Comparison of ENCODE assay signal across 32 cellular contexts in the genomic region with DNA sequence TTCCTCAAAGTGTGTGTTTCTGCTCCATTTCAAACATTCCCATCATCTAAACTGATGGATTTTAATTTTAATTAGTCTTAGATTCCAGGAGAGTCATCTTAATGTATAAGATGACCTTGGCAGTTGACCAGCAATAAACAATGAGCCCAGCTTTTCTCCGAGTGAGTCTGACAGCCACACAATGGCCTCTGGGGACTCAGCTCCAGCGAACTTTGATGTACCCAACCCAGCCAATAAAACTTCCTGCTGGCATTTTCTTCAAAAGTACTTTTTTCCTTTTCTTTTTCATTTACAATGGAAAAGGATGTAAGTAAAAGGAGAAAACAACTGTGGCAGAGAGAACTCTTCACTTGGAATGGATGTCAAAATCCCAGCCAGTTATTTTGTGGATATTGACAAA.
"Had no signal": no experiment of that assay in that cellular context is flagged by ENCODE, and none has a peak within 500 bp of the region (broad histone marks: within the 10 kb centered on the region; RNA-seq: fewer than 3 reads in every experiment).

No MANE protein-coding gene starts in this region.

- H3K36me3 Mint-ChIP-seq: activated CD4-positive, alpha-beta memory T cell treated with anti-CD3 and anti-CD28 coated beads for 36 hours; activated CD8-positive, alpha-beta memory T cell treated with anti-CD3 and anti-CD28 coated beads, Interleukin-2, amount 10 ng/mL, durations not matched to agents 7 days and 5 days; activated naive CD4-positive, alpha-beta T cell treated with anti-CD3 and anti-CD28 coated beads, Interleukin-2, amount 50 U/mL, for 24 hours; activated naive CD8-positive, alpha-beta T cell treated with anti-CD3 and anti-CD28 coated beads for 36 hours had no signal

- H3K27me3 ChIP-seq: body of pancreas, colonic mucosa had no signal

- DNase-seq: activated CD4-positive, alpha-beta memory T cell treated with anti-CD3 and anti-CD28 coated beads for 36 hours; activated CD4-positive, alpha-beta T cell treated with anti-CD3 and anti-CD28 coated beads for 36 hours; activated CD4-positive, alpha-beta T cell treated with anti-CD3 and anti-CD28 coated beads, Interleukin-2, amount 10 ng/mL, durations not matched to agents 24 days and 14 days; activated CD4-positive, CD25-positive, alpha-beta regulatory T cell; activated CD4-positive, CD25-positive, alpha-beta regulatory T cell treated with anti-CD3 and anti-CD28 coated beads, Interleukin-2, amount 50 U/mL, for 72 hours; activated CD8-positive, alpha-beta memory T cell treated with anti-CD3 and anti-CD28 coated beads, Interleukin-2, amount 10 ng/mL, durations not matched to agents 7 days and 5 days; activated CD8-positive, alpha-beta memory T cell treated with anti-CD3 and anti-CD28 coated beads, Interleukin-2, amount 50 U/mL, for 4 hours; activated CD8-positive, alpha-beta T cell treated with anti-CD3 and anti-CD28 coated beads, Interleukin-2, amount 10 ng/mL, durations not matched to agents 7 days and 5 days; activated effector memory CD4-positive, alpha-beta T cell treated with anti-CD3 and anti-CD28 coated beads, Interleukin-2, amount 50 U/mL, for 16 hours; activated naive CD4-positive, alpha-beta T cell treated with anti-CD3 and anti-CD28 coated beads for 36 hours; activated naive CD8-positive, alpha-beta T cell treated with anti-CD3 and anti-CD28 coated beads for 36 hours; activated naive CD8-positive, alpha-beta T cell treated with anti-CD3 and anti-CD28 coated beads, Interleukin-2, amount 50 U/mL, for 24 hours; activated T-cell treated with anti-CD3 and anti-CD28 coated beads, Interleukin-2, amount 50 U/mL, for 1 hour; activated T-cell treated with anti-CD3 and anti-CD28 coated beads, Interleukin-2, amount 50 U/mL, for 48 hours; adrenal gland; amygdala; aorta; body of pancreas; caudate nucleus; colonic mucosa; effector CD8-positive, alpha-beta T cell; esophagus squamous epithelium; foreskin melanocyte; heart right ventricle; T-helper 2 cell had no signal

- ATAC-seq: activated CD4-positive, alpha-beta T cell treated with anti-CD3 and anti-CD28 coated beads for 36 hours; activated CD8-positive, alpha-beta memory T cell treated with anti-CD3 and anti-CD28 coated beads, Interleukin-2, amount 10 ng/mL, durations not matched to agents 7 days and 5 days; activated CD8-positive, alpha-beta T cell treated with anti-CD3 and anti-CD28 coated beads, Interleukin-2, amount 10 ng/mL, durations not matched to agents 7 days and 5 days; activated naive CD8-positive, alpha-beta T cell treated with anti-CD3 and anti-CD28 coated beads, Interleukin-2, amount 50 U/mL, for 24 hours; body of pancreas; gastroesophageal sphincter; heart right ventricle had no signal

- H3K4me3 ChIP-seq: adrenal gland, body of pancreas, colonic mucosa, esophagus squamous epithelium, gastroesophageal sphincter, heart right ventricle had no signal

- H3K27me3 Mint-ChIP-seq: activated CD4-positive, alpha-beta memory T cell treated with anti-CD3 and anti-CD28 coated beads for 36 hours; activated CD4-positive, alpha-beta T cell treated with anti-CD3 and anti-CD28 coated beads, Interleukin-2, amount 10 ng/mL, durations not matched to agents 24 days and 14 days; activated CD8-positive, alpha-beta memory T cell treated with anti-CD3 and anti-CD28 coated beads, Interleukin-2, amount 10 ng/mL, durations not matched to agents 7 days and 5 days; activated naive CD4-positive, alpha-beta T cell treated with anti-CD3 and anti-CD28 coated beads, Interleukin-2, amount 50 U/mL, for 24 hours; activated naive CD8-positive, alpha-beta T cell treated with anti-CD3 and anti-CD28 coated beads for 36 hours had no signal

- H3K4me1 ChIP-seq: adrenal gland, body of pancreas, colonic mucosa, gastroesophageal sphincter, heart right ventricle had no signal

- H3K27ac Mint-ChIP-seq: activated CD4-positive, alpha-beta memory T cell treated with anti-CD3 and anti-CD28 coated beads for 36 hours; activated CD4-positive, alpha-beta T cell treated with anti-CD3 and anti-CD28 coated beads for 36 hours; activated CD4-positive, alpha-beta T cell treated with anti-CD3 and anti-CD28 coated beads, Interleukin-2, amount 10 ng/mL, durations not matched to agents 24 days and 14 days; activated CD8-positive, alpha-beta memory T cell treated with anti-CD3 and anti-CD28 coated beads, Interleukin-2, amount 10 ng/mL, durations not matched to agents 7 days and 5 days; activated CD8-positive, alpha-beta T cell treated with anti-CD3 and anti-CD28 coated beads, Interleukin-2, amount 10 ng/mL, durations not matched to agents 7 days and 5 days; activated naive CD4-positive, alpha-beta T cell treated with anti-CD3 and anti-CD28 coated beads for 36 hours; activated naive CD4-positive, alpha-beta T cell treated with anti-CD3 and anti-CD28 coated beads, Interleukin-2, amount 50 U/mL, for 24 hours; activated naive CD8-positive, alpha-beta T cell treated with anti-CD3 and anti-CD28 coated beads for 36 hours; activated naive CD8-positive, alpha-beta T cell treated with anti-CD3 and anti-CD28 coated beads, Interleukin-2, amount 50 U/mL, for 24 hours; activated T-helper 1 cell treated with anti-CD3 and anti-CD28 coated beads, Interleukin-12 subunit alpha, Interleukin-12 subunit beta, Interleukin-2, Interleukin-4 antibody, amounts not matched to agents 30 ng/mL and 10 ng/mL and 1 ng/mL, durations not matched to agents 14 hours and 24 hours and 36 hours; activated T-helper 2 cell treated with anti-CD3 and anti-CD28 coated beads, Interferon-gamma antibody, Interleukin-2, Interleukin-4, amounts not matched to agents 10 μg/mL and 5 μg/mL and 100 μg/mL, durations not matched to agents 14 hours and 24 hours and 36 hours had no signal

- H3K9me3 ChIP-seq: adrenal gland, body of pancreas, colonic mucosa, esophagus squamous epithelium, gastroesophageal sphincter, heart right ventricle had no signal

- FAIRE-seq: endometrium, endothelial cell of umbilical vein had no signal

- H3K36me3 ChIP-seq: adrenal gland, colonic mucosa, esophagus squamous epithelium, gastroesophageal sphincter, heart right ventricle had no signal

- H3K4me3 Mint-ChIP-seq: activated CD4-positive, alpha-beta memory T cell treated with anti-CD3 and anti-CD28 coated beads for 36 hours; activated CD4-positive, alpha-beta T cell treated with anti-CD3 and anti-CD28 coated beads for 36 hours; activated CD4-positive, alpha-beta T cell treated with anti-CD3 and anti-CD28 coated beads, Interleukin-2, amount 10 ng/mL, durations not matched to agents 24 days and 14 days; activated CD8-positive, alpha-beta memory T cell treated with anti-CD3 and anti-CD28 coated beads, Interleukin-2, amount 10 ng/mL, durations not matched to agents 7 days and 5 days; activated CD8-positive, alpha-beta T cell treated with anti-CD3 and anti-CD28 coated beads, Interleukin-2, amount 10 ng/mL, durations not matched to agents 7 days and 5 days; activated naive CD4-positive, alpha-beta T cell treated with anti-CD3 and anti-CD28 coated beads for 36 hours; activated naive CD4-positive, alpha-beta T cell treated with anti-CD3 and anti-CD28 coated beads, Interleukin-2, amount 50 U/mL, for 24 hours; activated naive CD8-positive, alpha-beta T cell treated with anti-CD3 and anti-CD28 coated beads for 36 hours; activated naive CD8-positive, alpha-beta T cell treated with anti-CD3 and anti-CD28 coated beads, Interleukin-2, amount 50 U/mL, for 24 hours; activated T-helper 1 cell treated with anti-CD3 and anti-CD28 coated beads, Interleukin-12 subunit alpha, Interleukin-12 subunit beta, Interleukin-2, Interleukin-4 antibody, amounts not matched to agents 30 ng/mL and 10 ng/mL and 1 ng/mL, durations not matched to agents 14 hours and 24 hours and 36 hours had no signal

- H3K27ac ChIP-seq: adrenal gland, body of pancreas, colonic mucosa, epithelial cell of prostate, esophagus squamous epithelium, gastroesophageal sphincter, heart right ventricle had no signal

- H3K4me1 Mint-ChIP-seq: activated CD4-positive, alpha-beta T cell treated with anti-CD3 and anti-CD28 coated beads for 36 hours; activated CD4-positive, alpha-beta T cell treated with anti-CD3 and anti-CD28 coated beads, Interleukin-2, amount 10 ng/mL, durations not matched to agents 24 days and 14 days; activated CD8-positive, alpha-beta memory T cell treated with anti-CD3 and anti-CD28 coated beads, Interleukin-2, amount 10 ng/mL, durations not matched to agents 7 days and 5 days; activated naive CD4-positive, alpha-beta T cell treated with anti-CD3 and anti-CD28 coated beads, Interleukin-2, amount 50 U/mL, for 24 hours; activated naive CD8-positive, alpha-beta T cell treated with anti-CD3 and anti-CD28 coated beads for 36 hours; activated naive CD8-positive, alpha-beta T cell treated with anti-CD3 and anti-CD28 coated beads, Interleukin-2, amount 50 U/mL, for 24 hours had no signal

- H3K9me3 Mint-ChIP-seq: activated CD4-positive, alpha-beta T cell treated with anti-CD3 and anti-CD28 coated beads, Interleukin-2, amount 10 ng/mL, durations not matched to agents 24 days and 14 days; activated naive CD4-positive, alpha-beta T cell treated with anti-CD3 and anti-CD28 coated beads for 36 hours; activated naive CD8-positive, alpha-beta T cell treated with anti-CD3 and anti-CD28 coated beads for 36 hours; activated T-helper 1 cell treated with anti-CD3 and anti-CD28 coated beads, Interleukin-12 subunit alpha, Interleukin-12 subunit beta, Interleukin-2, Interleukin-4 antibody, amounts not matched to agents 30 ng/mL and 10 ng/mL and 1 ng/mL, durations not matched to agents 14 hours and 24 hours and 36 hours; activated T-helper 2 cell treated with anti-CD3 and anti-CD28 coated beads, Interferon-gamma antibody, Interleukin-2, Interleukin-4, amounts not matched to agents 10 μg/mL and 5 μg/mL and 100 μg/mL, durations not matched to agents 14 hours and 24 hours and 36 hours had no signal
